Comparison of ENCODE assay signal across 10 cellular contexts in the genomic region with DNA sequence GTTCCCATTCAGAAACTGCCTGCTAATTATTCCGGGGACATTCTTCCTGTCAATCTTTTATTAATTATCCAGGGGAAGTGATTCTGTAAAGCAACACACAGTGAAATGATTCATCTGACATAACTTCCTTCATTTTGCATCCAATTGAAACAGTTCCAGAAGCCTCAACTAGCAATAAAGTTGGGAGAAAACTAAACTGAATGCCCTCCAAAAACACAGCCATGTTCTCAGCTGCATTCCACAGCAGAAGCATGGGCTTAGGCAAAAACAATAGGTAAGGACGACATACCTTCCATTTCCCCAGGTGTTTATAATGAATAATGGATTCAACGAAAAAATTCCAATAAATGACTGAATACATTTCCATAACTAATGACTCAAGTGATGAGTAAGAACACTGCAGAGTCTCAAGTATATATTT. TPM values are rescaled to one million over a fixed set of nuclear protein-coding genes. Genes with fewer than 3 reads are reported as not detected.
DNase-seq lines count a peak whose midpoint lies in the region; ATAC-seq and TF ChIP-seq lines count a peak whose summit lies in the region.
"Had no signal": no experiment of that assay in that cellular context is flagged by ENCODE, and none has a peak within 500 bp of the region (broad histone marks: within the 10 kb centered on the region; RNA-seq: fewer than 3 reads in every experiment).

No MANE protein-coding gene starts in this region.

- H3K9me3 Mint-ChIP-seq in mesothelial cell of epicardium, result no peaks in the 10 kb centered on the region
- H3K9me3 Mint-ChIP-seq: natural killer cell had no signal

- H3K9me3 ChIP-seq in breast epithelium (no peaks in the 10 kb centered on the region), WERI-Rb-1 (ENCODE audit: severe bottlenecking) (peaks cover 2% of the 10 kb centered on the region)

- no peaks in the 10 kb centered on the region for H3K4me1 ChIP-seq in breast epithelium

- no peaks in the 10 kb centered on the region for H3K36me3 Mint-ChIP-seq in mesothelial cell of epicardium
- H3K36me3 Mint-ChIP-seq: natural killer cell had no signal

- H3K4me3 Mint-ChIP-seq in mesothelial cell of epicardium, result no peak overlapping the region
- H3K4me3 Mint-ChIP-seq: natural killer cell had no signal

- no peak for TF ChIP-seq POLR2A in breast epithelium (IDR thresholded peaks at IDR 0.05)

- H3K36me3 ChIP-seq in breast epithelium (no peaks in the 10 kb centered on the region), WERI-Rb-1 (no peaks in the 10 kb centered on the region)

- intact Hi-C loops in breast epithelium (cut with DNase I; ENCODE audit: low total_unique reads), result no loop called here

- peaks cover 17% of the 10 kb centered on the region for H3K4me1 Mint-ChIP-seq in mesothelial cell of epicardium
- H3K4me1 Mint-ChIP-seq: natural killer cell had no signal

- TF ChIP-seq CTCF in breast epithelium (IDR thresholded peaks at IDR 0.05), result no peak
- TF ChIP-seq CTCF in mesothelial cell of epicardium (IDR thresholded peaks at IDR 0.05; ENCODE audit: unreplicated experiment), result no peak
- no peak for TF ChIP-seq CTCF in WERI-Rb-1 (IDR thresholded peaks at IDR 0.05; ENCODE audit: low read depth, low read length)

- H3K27me3 ChIP-seq in breast epithelium, result no peaks in the 10 kb centered on the region
- H3K27me3 ChIP-seq in WERI-Rb-1 (ENCODE audit: insufficient read depth, low read depth, severe bottlenecking), result no peaks in the 10 kb centered on the region

- H3K4me3 ChIP-seq in breast epithelium, result no peak overlapping the region
- no peak overlapping the region for H3K4me3 ChIP-seq in WERI-Rb-1 (ENCODE audit: low read depth, low read length)

- H3K27ac Mint-ChIP-seq in mesothelial cell of epicardium, result peak overlapping the region; percentile 58
- H3K27ac Mint-ChIP-seq: natural killer cell had no signal

- H3K27ac ChIP-seq in breast epithelium, result peak overlapping the region; percentile 26 to 64
- H3K27ac ChIP-seq in WERI-Rb-1, result no peak overlapping the region

- DNase-seq in AG20443 (ENCODE audit: low spot score), result peak; percentile 54
- peak; percentile 18 for DNase-seq in LoVo (ENCODE audit: low spot score)
- DNase-seq in breast epithelium (ENCODE audit: low spot score in 2 of 2), result no peak
- DNase-seq in mesothelial cell of epicardium (ENCODE audit: low spot score in 2 of 2, unreplicated experiment in 2 of 2), result no peak
- DNase-seq in WERI-Rb-1, result no peak
- no peak for DNase-seq in ecto neural progenitor cell (ENCODE audit: low spot score)
- DNase-seq: activated CD8-positive, alpha-beta memory T cell treated with anti-CD3 and anti-CD28 coated beads, Interleukin-2, amount 50 U/mL, for 48 hours; natural killer cell had no signal

- ATAC-seq in HG02588 (IDR thresholded peaks at IDR 0.05; ENCODE audit: unreplicated experiment) (no peak), GM18519 (IDR thresholded peaks at IDR 0.05; ENCODE audit: low FRiP score, unreplicated experiment) (no peak)
- ATAC-seq: natural killer cell had no signal

- no peaks in the 10 kb centered on the region for H3K27me3 Mint-ChIP-seq in mesothelial cell of epicardium (ENCODE audit: low read depth)

RNA-seq across cellular contexts. Expression of gene TARBP1, which starts 36.9 kb away (rescaled TPM):
- 10 to 100 TPM; 12.3 to 39.2 (median 32.1) TPM for total RNA-seq in breast epithelium
- total RNA-seq in mesothelial cell of epicardium, result 66.0 to 69.8 TPM (median 66.1 TPM) in 3 replicates

Comparison
In these comparisons a context has a peak if more than half of its experiments do, and no peak if none do; other contexts are left out.
1. DNase-seq: peak in AG20443 (single experiment) and LoVo (single experiment); none in breast epithelium (0 of 2), mesothelial cell of epicardium (0 of 2), WERI-Rb-1 (single experiment) and ecto neural progenitor cell (single experiment).